Comparison of ENCODE assay signal across 17 cellular contexts in the genomic region with DNA sequence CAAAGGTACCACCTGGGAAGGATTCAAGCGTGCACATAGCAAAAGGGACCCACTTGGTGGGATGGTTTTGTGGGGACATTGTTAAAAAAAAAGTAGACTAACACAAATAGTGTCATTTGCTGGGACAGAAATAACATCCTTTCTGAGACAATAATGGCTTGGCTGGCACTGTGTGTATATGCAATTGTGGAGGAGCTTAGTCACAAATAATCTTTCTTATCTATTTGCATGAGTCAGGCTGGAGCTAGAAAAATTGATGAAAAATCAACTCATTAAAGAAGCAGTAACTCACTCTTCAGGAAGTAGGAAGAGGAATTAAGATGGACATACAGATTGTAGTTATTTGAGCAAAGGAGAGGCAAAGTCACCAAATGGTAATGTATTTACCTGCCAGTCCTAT. TPM values are rescaled to one million over a fixed set of nuclear protein-coding genes. Genes with fewer than 3 reads are reported as not detected.
A peak's percentile ranks its signal among the peaks of the same experiment; 100 is the strongest.
DNase-seq lines count a peak whose midpoint lies in the region; ATAC-seq, FAIRE-seq and TF ChIP-seq lines count a peak whose summit lies in the region.
"Had no signal": no experiment of that assay in that cellular context is flagged by ENCODE, and none has a peak within 500 bp of the region (broad histone marks: within the 10 kb centered on the region; RNA-seq: fewer than 3 reads in every experiment).

No MANE protein-coding gene starts in this region.

- WGBS in A549 (ENCODE audit: missing lambda C conversion rate): 12% methylated on average over 1 of the region's 1 CpG
- WGBS in mesenchymal stem cell: 83% methylated on average over 1 of the region's 1 CpG

- POLR2A ChIA-PET in A549 (lab: Yijun Ruan, JAX) (interaction anchor here (1.2 to 1.5 kb wide), 2 partner anchors 14 to 22 kb away, joined by 3 read pairs; no protein-coding TSS in a partner anchor), PC-3 (lab: Charles Lee; ENCODE audit: unreplicated experiment) (no interaction called here)

- no peak for FAIRE-seq in A549 (lab: Jason Lieb, UNC)
- FAIRE-seq: frontal cortex, GM12892 had no signal

- DNase-seq in A549 (ENCODE audit: low read depth in 1 of 2, low spot score in 1 of 2) (peak in 1 of 2 experiments; percentile 63), PC-3 (peak; percentile 85), dedifferentiated amniotic fluid mesenchymal stem cell (ENCODE audit: extremely low spot score) (peak; percentile 62), mesenchymal stem cell (peak; percentile 65), hippocampal formation (lab: John Stamatoyannopoulos, UW) (no peak), sciatic nerve (ENCODE audit: low spot score) (no peak), NCI-H1930 (lab: John Stamatoyannopoulos, UW) (no peak)
- DNase-seq: activated CD4-positive, alpha-beta T cell treated with anti-CD3 and anti-CD28 coated beads for 4 hours; activated effector memory CD4-positive, alpha-beta T cell treated with anti-CD3 and anti-CD28 coated beads, Interleukin-2, amount 50 U/mL, for 16 hours; left cardiac atrium; NCI-H187 treated with DMSO at 0.1 percent for 48 hours; T-helper 1 cell; transverse colon had no signal

- TF ChIP-seq CTCF in A549 (IDR thresholded peaks at IDR 0.05) (no peak), PC-3 (conservative IDR thresholded peaks at IDR 0.05; ENCODE audit: low read depth, low read length) (no peak)

- H3K36me3 ChIP-seq in PC-3 (ENCODE audit: low read depth, low read length) (no peaks in the 10 kb centered on the region), mesenchymal stem cell (ENCODE audit: control insufficient read depth in 1 of 2, insufficient read depth in 2 of 2, low read depth in 1 of 2, low read length in 2 of 2) (peaks cover 0 to 3% of the 10 kb centered on the region in 2 experiments)
- H3K36me3 ChIP-seq: neutrophil, transverse colon had no signal

- H2BK15ac ChIP-seq in mesenchymal stem cell (ENCODE audit: low read depth, poor library complexity, severe bottlenecking): no peak overlapping the region

- TF ChIP-seq POLR2A in A549 (IDR thresholded peaks at IDR 0.05; ENCODE audit: low read length): no peak

- H3K9me3 ChIP-seq in A549: no peaks in the 10 kb centered on the region
- no peaks in the 10 kb centered on the region for H3K9me3 ChIP-seq in PC-3 (ENCODE audit: low read length)
- no peaks in the 10 kb centered on the region for H3K9me3 ChIP-seq in mesenchymal stem cell (ENCODE audit: control insufficient read depth, low read length)
- H3K9me3 ChIP-seq: neutrophil, transverse colon had no signal

- peaks cover 87% of the 10 kb centered on the region for H3K4me1 ChIP-seq in A549
- peaks cover 61% of the 10 kb centered on the region for H3K4me1 ChIP-seq in PC-3 (ENCODE audit: insufficient read depth, low read length)
- peaks cover 22% of the 10 kb centered on the region for H3K4me1 ChIP-seq in mesenchymal stem cell (ENCODE audit: control insufficient read depth, insufficient read depth, low read depth, low read length)

- no peak overlapping the region for H3K23ac ChIP-seq in mesenchymal stem cell (ENCODE audit: low read length in 2 of 2)

- no peak overlapping the region for H4K8ac ChIP-seq in mesenchymal stem cell (ENCODE audit: low read length)

- TF ChIP-seq RAD21 in A549 (conservative IDR thresholded peaks at IDR 0.05 in 1 of 2, IDR thresholded peaks at IDR 0.05 in 1 of 2): no peak; a peak in 1 of 5 replicates

- H3K27ac ChIP-seq in A549: peak overlapping the region; percentile 88 to 97
- H3K27ac ChIP-seq in PC-3 (ENCODE audit: low read length): peak overlapping the region; percentile 90
- peak overlapping the region; percentile 96 for H3K27ac ChIP-seq in mesenchymal stem cell (ENCODE audit: low read length, poor library complexity, severe bottlenecking)
- H3K27ac ChIP-seq: neutrophil, transverse colon had no signal

- H2BK12ac ChIP-seq in mesenchymal stem cell (ENCODE audit: low read length in 2 of 2): peak overlapping the region; percentile 85 to 87

- H3K27me3 ChIP-seq in PC-3 (ENCODE audit: low read length) (no peaks in the 10 kb centered on the region), mesenchymal stem cell (ENCODE audit: control insufficient read depth in 1 of 2, insufficient read depth in 1 of 2, low read length in 2 of 2) (no peaks in the 10 kb centered on the region)
- H3K27me3 ChIP-seq: neutrophil, transverse colon had no signal

- no peaks in the 10 kb centered on the region for H4K20me1 ChIP-seq in PC-3 (ENCODE audit: low read length)

- BruUV-seq in PC-3 (replicated peaks; lab: Mats Ljungman, UMichigan): no TSS peak

- ATAC-seq in A549 (peak in 1 of 2 experiments; percentile 33; a peak in 2 of 6 replicates), PC-3 (peak; percentile 74), GM18517 (IDR thresholded peaks at IDR 0.05; ENCODE audit: unreplicated experiment) (no peak), sciatic nerve (no peak)

- H3K79me2 ChIP-seq in PC-3 (ENCODE audit: low read length): no peaks in the 10 kb centered on the region

- no peak overlapping the region for H3K4me3 ChIP-seq in A549
- no peak overlapping the region for H3K4me3 ChIP-seq in PC-3 (ENCODE audit: low read length)
- no peak overlapping the region for H3K4me3 ChIP-seq in mesenchymal stem cell (ENCODE audit: insufficient read depth in 1 of 2, low read depth in 1 of 2, low read length in 2 of 2)
- H3K4me3 ChIP-seq: transverse colon had no signal

- H2AK5ac ChIP-seq in mesenchymal stem cell (ENCODE audit: low read length, severe bottlenecking): peak overlapping the region; percentile 98

- H3K79me1 ChIP-seq in mesenchymal stem cell (replicated peaks; ENCODE audit: low read length, poor library complexity, severe bottlenecking): peaks cover 8% of the 10 kb centered on the region

- no peak overlapping the region for H2BK120ac ChIP-seq in mesenchymal stem cell (ENCODE audit: low read depth, low read length)

- no peak overlapping the region for H3K14ac ChIP-seq in mesenchymal stem cell (ENCODE audit: low read length in 2 of 2)

- intact Hi-C loops in PC-3 (cut with micrococcal nuclease) (loop anchor here (2.0 kb wide), 1 partner anchor 21 kb away; no protein-coding TSS in a partner anchor), sciatic nerve (cut with DNase I) (no loop called here)

- peak in 1 of 2 experiments; percentile 38; a peak in 1 of 5 replicates for TF ChIP-seq EP300 in A549 (IDR thresholded peaks at IDR 0.05)

- H3K9ac ChIP-seq in PC-3 (ENCODE audit: low read length): peak overlapping the region; percentile 36; the same call in 1 of the 2 replicates
- H3K9ac ChIP-seq in mesenchymal stem cell (ENCODE audit: low read length): no peak overlapping the region

- no peak overlapping the region for H2AFZ ChIP-seq in PC-3 (ENCODE audit: low read length)
- H2AFZ ChIP-seq in mesenchymal stem cell (ENCODE audit: low read depth, low read length): no peak overlapping the region

- H3K4me2 ChIP-seq in A549 (peak overlapping the region; percentile 73), PC-3 (ENCODE audit: low read length) (peak overlapping the region; percentile 59), mesenchymal stem cell (ENCODE audit: low read length, poor library complexity, severe bottlenecking) (no peak overlapping the region)

- H2BK5ac ChIP-seq in mesenchymal stem cell (ENCODE audit: low read depth, low read length, poor library complexity, severe bottlenecking): peak overlapping the region; percentile 48

- H3K9me2 ChIP-seq in PC-3 (replicated peaks; ENCODE audit: low read length): no peaks in the 10 kb centered on the region

- no peak overlapping the region for H4K91ac ChIP-seq in mesenchymal stem cell (ENCODE audit: low read length)

- CTCF ChIA-PET in A549 (lab: Yijun Ruan, JAX): interaction anchor here (1.0 to 3.7 kb wide), 7 partner anchors 9 to 120 kb away, joined by 3 to 26 read pairs (median 7); no protein-coding TSS in a partner anchor
- CTCF ChIA-PET in PC-3 (lab: Charles Lee): no interaction called here

- H3K4ac ChIP-seq in mesenchymal stem cell (ENCODE audit: low read depth in 1 of 2, low read length in 2 of 2): peak overlapping the region in 1 of 2 experiments; percentile 60

- H3K18ac ChIP-seq in mesenchymal stem cell (ENCODE audit: low read depth in 1 of 2, low read length in 2 of 2): peak overlapping the region in 1 of 2 experiments; percentile 54

- H3F3A ChIP-seq in PC-3 (ENCODE audit: low read length, unreplicated experiment): no peaks in the 10 kb centered on the region

TF ChIP-seq in A549, 52 proteins besides CTCF, POLR2A, EP300 and RAD21:
- TF ChIP-seq, protein P1, sequence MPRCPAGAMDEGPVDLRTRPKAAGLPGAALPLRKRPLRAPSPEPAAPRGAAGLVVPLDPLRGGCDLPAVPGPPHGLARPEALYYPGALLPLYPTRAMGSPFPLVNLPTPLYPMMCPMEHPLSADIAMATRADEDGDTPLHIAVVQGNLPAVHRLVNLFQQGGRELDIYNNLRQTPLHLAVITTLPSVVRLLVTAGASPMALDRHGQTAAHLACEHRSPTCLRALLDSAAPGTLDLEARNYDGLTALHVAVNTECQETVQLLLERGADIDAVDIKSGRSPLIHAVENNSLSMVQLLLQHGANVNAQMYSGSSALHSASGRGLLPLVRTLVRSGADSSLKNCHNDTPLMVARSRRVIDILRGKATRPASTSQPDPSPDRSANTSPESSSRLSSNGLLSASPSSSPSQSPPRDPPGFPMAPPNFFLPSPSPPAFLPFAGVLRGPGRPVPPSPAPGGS (IDR thresholded peaks at IDR 0.05): no peak
- TF ChIP-seq FOSL2 (IDR thresholded peaks at IDR 0.05): peak; percentile 31; the same call in 1 of the 2 replicates
- TF ChIP-seq FOSL2 (CRISPR knock-in tag; IDR thresholded peaks at IDR 0.05): peak; percentile 86
- no peak for TF ChIP-seq NR3C1 (IDR thresholded peaks at IDR 0.05)
- peak; percentile 88 for TF ChIP-seq GATA3 (IDR thresholded peaks at IDR 0.05; ENCODE audit: borderline replicate concordance)
- TF ChIP-seq JUNB (IDR thresholded peaks at IDR 0.05): peak; percentile 71
- TF ChIP-seq MYC (IDR thresholded peaks at IDR 0.05; ENCODE audit: borderline replicate concordance, low read length): no peak
- TF ChIP-seq NFE2L2 (conservative IDR thresholded peaks at IDR 0.05; ENCODE audit: low read length): no peak
TF ChIP-seq in A549: peak in this region for 3.

RNA-seq across cellular contexts. Expression of gene ITGB6, which starts 29.5 kb away (rescaled TPM):
- polyA plus RNA-seq in A549 (2011; rRNA removed): 4.8 and 5.0 TPM in 2 replicates
- polyA plus RNA-seq in A549 (2012; cell fraction: cytosol; rRNA removed): 1.5 and 1.9 TPM in 2 replicates
- polyA plus RNA-seq in A549 (2012; cell fraction: nucleus; rRNA removed): 4.0 and 5.1 TPM in 2 replicates
- polyA plus RNA-seq in A549 (2017; fragmentation: RNase III; extraction: RNeasy Plus Mini Kit Qiagen cat#74134 plus additional on column Dnase treatment): 4.1 to 4.8 TPM (median 4.2 TPM) in 3 replicates
- polyA minus RNA-seq in A549 (2011; rRNA and poly(A)+ RNA removed): 4.1 and 4.5 TPM in 2 replicates
- total RNA-seq in PC-3 (2014; rRNA removed): 7.2 and 7.3 TPM in 2 replicates
- polyA plus RNA-seq in mesenchymal stem cell (2013, experiment 1 of 2): 0.01 TPM
- 0.01 TPM for polyA plus RNA-seq in mesenchymal stem cell (2013, experiment 2 of 2)
- total RNA-seq in sciatic nerve: not detected

Comparison
In these comparisons a context has a peak if more than half of its experiments do, and no peak if none do; other contexts are left out.
1. DNase-seq: peak in PC-3 (single experiment), dedifferentiated amniotic fluid mesenchymal stem cell (single experiment) and mesenchymal stem cell (single experiment); none in hippocampal formation (0 of 2), sciatic nerve (single experiment) and NCI-H1930 (0 of 2).
2. Peak in every context shown above with its lines, with median percentiles within 50 percentile points of each other: H3K27ac ChIP-seq.